Comparison of ENCODE assay signal across 8 cellular contexts in genomic region chr9:132407196-132407595, GRCh38. TPM values are rescaled to one million over a fixed set of nuclear protein-coding genes. Genes with fewer than 3 reads are reported as not detected.
DNase-seq lines count a peak whose midpoint lies in the region; ATAC-seq and TF ChIP-seq lines count a peak whose summit lies in the region.

No MANE protein-coding gene starts in this region.

- no peaks in the 10 kb centered on the region for H3K9me3 Mint-ChIP-seq in activated naive CD4-positive, alpha-beta T cell treated with anti-CD3 and anti-CD28 coated beads for 36 hours
- H3K9me3 Mint-ChIP-seq in activated naive CD8-positive, alpha-beta T cell treated with anti-CD3 and anti-CD28 coated beads, Interleukin-2, amount 10 ng/mL, durations not matched to agents 7 days and 5 days: no peaks in the 10 kb centered on the region
- H3K9me3 Mint-ChIP-seq in memory B cell (no peaks in the 10 kb centered on the region), type B pancreatic cell (no peaks in the 10 kb centered on the region)

- no peak for DNase-seq in activated naive CD4-positive, alpha-beta T cell treated with anti-CD3 and anti-CD28 coated beads for 36 hours
- DNase-seq in activated naive CD4-positive, alpha-beta T cell (lab: John Stamatoyannopoulos, UW): no peak
- DNase-seq in activated naive CD8-positive, alpha-beta T cell treated with anti-CD3 and anti-CD28 coated beads, Interleukin-2, amount 10 ng/mL, durations not matched to agents 7 days and 5 days: no peak
- DNase-seq in memory B cell (ENCODE audit: low spot score in 2 of 2) (no peak), type B pancreatic cell (ENCODE audit: extremely low spot score, unreplicated experiment) (no peak), SKM-1 (lab: John Stamatoyannopoulos, UW; ENCODE audit: unreplicated experiment) (no peak), NCI-H2196 (lab: John Stamatoyannopoulos, UW; ENCODE audit: unreplicated experiment) (no peak)

- peak overlapping the region; percentile 90 for H3K27ac Mint-ChIP-seq in activated naive CD4-positive, alpha-beta T cell treated with anti-CD3 and anti-CD28 coated beads for 36 hours
- peak overlapping the region; percentile 73 for H3K27ac Mint-ChIP-seq in activated naive CD8-positive, alpha-beta T cell treated with anti-CD3 and anti-CD28 coated beads, Interleukin-2, amount 10 ng/mL, durations not matched to agents 7 days and 5 days
- peak overlapping the region; percentile 95 for H3K27ac Mint-ChIP-seq in memory B cell
- peak overlapping the region; percentile 82 for H3K27ac Mint-ChIP-seq in type B pancreatic cell

- no peak for TF ChIP-seq CTCF in type B pancreatic cell (conservative IDR thresholded peaks at IDR 0.05)

- peaks cover 53% of the 10 kb centered on the region for H3K4me1 Mint-ChIP-seq in activated naive CD4-positive, alpha-beta T cell treated with anti-CD3 and anti-CD28 coated beads for 36 hours (ENCODE audit: low read depth)
- H3K4me1 Mint-ChIP-seq in activated naive CD8-positive, alpha-beta T cell treated with anti-CD3 and anti-CD28 coated beads, Interleukin-2, amount 10 ng/mL, durations not matched to agents 7 days and 5 days: peaks cover 38% of the 10 kb centered on the region
- H3K4me1 Mint-ChIP-seq in memory B cell (peaks cover 36% of the 10 kb centered on the region), type B pancreatic cell (ENCODE audit: unreplicated experiment) (peaks cover 29% of the 10 kb centered on the region)

- POLR2A ChIA-PET in activated naive CD8-positive, alpha-beta T cell treated with anti-CD3 and anti-CD28 coated beads, Interleukin-2, amount 10 ng/mL, durations not matched to agents 7 days and 5 days (lab: Charles Lee): no interaction called here

- no peak for ATAC-seq in activated naive CD8-positive, alpha-beta T cell treated with anti-CD3 and anti-CD28 coated beads, Interleukin-2, amount 10 ng/mL, durations not matched to agents 7 days and 5 days (ENCODE audit: low read depth)
- no peak for ATAC-seq in memory B cell (ENCODE audit: low read depth)
- ATAC-seq in esophagus mucosa: no peak

- CTCF ChIA-PET in activated naive CD4-positive, alpha-beta T cell treated with anti-CD3 and anti-CD28 coated beads for 36 hours (lab: Charles Lee): no interaction called here

- H3K4me3 Mint-ChIP-seq in activated naive CD4-positive, alpha-beta T cell treated with anti-CD3 and anti-CD28 coated beads for 36 hours: peak overlapping the region; percentile 95
- peak overlapping the region; percentile 80 for H3K4me3 Mint-ChIP-seq in activated naive CD8-positive, alpha-beta T cell treated with anti-CD3 and anti-CD28 coated beads, Interleukin-2, amount 10 ng/mL, durations not matched to agents 7 days and 5 days
- H3K4me3 Mint-ChIP-seq in memory B cell (peak overlapping the region; percentile 88), type B pancreatic cell (peak overlapping the region; percentile 89)

- intact Hi-C loops in activated naive CD4-positive, alpha-beta T cell treated with anti-CD3 and anti-CD28 coated beads for 36 hours (cut with micrococcal nuclease): loop anchor here (5.0 to 10.0 kb wide), 2 partner anchors 265 to 358 kb away; partner anchors contain the start of gene GTF3C4

- peaks cover 18% of the 10 kb centered on the region for H3K36me3 Mint-ChIP-seq in activated naive CD4-positive, alpha-beta T cell treated with anti-CD3 and anti-CD28 coated beads for 36 hours (ENCODE audit: low read depth)
- H3K36me3 Mint-ChIP-seq in activated naive CD8-positive, alpha-beta T cell treated with anti-CD3 and anti-CD28 coated beads, Interleukin-2, amount 10 ng/mL, durations not matched to agents 7 days and 5 days: peaks cover 12% of the 10 kb centered on the region
- H3K36me3 Mint-ChIP-seq in memory B cell: peaks cover 8% of the 10 kb centered on the region
- peaks cover 10% of the 10 kb centered on the region for H3K36me3 Mint-ChIP-seq in type B pancreatic cell

- peaks cover 14% of the 10 kb centered on the region for H3K27me3 Mint-ChIP-seq in activated naive CD4-positive, alpha-beta T cell treated with anti-CD3 and anti-CD28 coated beads for 36 hours (ENCODE audit: low read depth)
- H3K27me3 Mint-ChIP-seq in activated naive CD8-positive, alpha-beta T cell treated with anti-CD3 and anti-CD28 coated beads, Interleukin-2, amount 10 ng/mL, durations not matched to agents 7 days and 5 days: peaks cover 18% of the 10 kb centered on the region
- H3K27me3 Mint-ChIP-seq in memory B cell: no peaks in the 10 kb centered on the region
- H3K27me3 Mint-ChIP-seq in type B pancreatic cell: peaks cover 39% of the 10 kb centered on the region

RNA-seq across cellular contexts. Expression of gene TTF1, which starts 0.6 kb away (rescaled TPM):
- total RNA-seq in activated naive CD4-positive, alpha-beta T cell treated with anti-CD3 and anti-CD28 coated beads for 36 hours: 10 to 100 TPM; 27.1 to 29.9 TPM
- 10 to 100 TPM; 31.3 to 32.5 TPM for total RNA-seq in activated naive CD8-positive, alpha-beta T cell treated with anti-CD3 and anti-CD28 coated beads, Interleukin-2, amount 10 ng/mL, durations not matched to agents 7 days and 5 days
- total RNA-seq in type B pancreatic cell (ENCODE audit: low replicate concordance) (13.1 and 18.6 TPM in 2 replicates), esophagus mucosa (6.9 TPM)

RNA-seq across cellular contexts. Expression of gene CFAP77, which starts 2.8 kb away (rescaled TPM):
- total RNA-seq in activated naive CD4-positive, alpha-beta T cell treated with anti-CD3 and anti-CD28 coated beads for 36 hours: not detected
- not detected for total RNA-seq in activated naive CD8-positive, alpha-beta T cell treated with anti-CD3 and anti-CD28 coated beads, Interleukin-2, amount 10 ng/mL, durations not matched to agents 7 days and 5 days
- total RNA-seq in type B pancreatic cell (ENCODE audit: low replicate concordance) (1.5 TPM in 1 of 2 replicates, not detected in the other), esophagus mucosa (not detected)

RNA-seq across cellular contexts. Expression of gene SETX, which starts 52.4 kb away (rescaled TPM):
- total RNA-seq in activated naive CD4-positive, alpha-beta T cell treated with anti-CD3 and anti-CD28 coated beads for 36 hours: 10 to 100 TPM; 26.4 to 26.7 TPM
- 10 to 100 TPM; 64.0 to 69.4 TPM for total RNA-seq in activated naive CD8-positive, alpha-beta T cell treated with anti-CD3 and anti-CD28 coated beads, Interleukin-2, amount 10 ng/mL, durations not matched to agents 7 days and 5 days
- total RNA-seq in type B pancreatic cell (ENCODE audit: low replicate concordance) (34.7 and 43.3 TPM in 2 replicates), esophagus mucosa (19.1 TPM)
